24 cellular contexts compared by ENCODE assay signal in the genomic region with DNA sequence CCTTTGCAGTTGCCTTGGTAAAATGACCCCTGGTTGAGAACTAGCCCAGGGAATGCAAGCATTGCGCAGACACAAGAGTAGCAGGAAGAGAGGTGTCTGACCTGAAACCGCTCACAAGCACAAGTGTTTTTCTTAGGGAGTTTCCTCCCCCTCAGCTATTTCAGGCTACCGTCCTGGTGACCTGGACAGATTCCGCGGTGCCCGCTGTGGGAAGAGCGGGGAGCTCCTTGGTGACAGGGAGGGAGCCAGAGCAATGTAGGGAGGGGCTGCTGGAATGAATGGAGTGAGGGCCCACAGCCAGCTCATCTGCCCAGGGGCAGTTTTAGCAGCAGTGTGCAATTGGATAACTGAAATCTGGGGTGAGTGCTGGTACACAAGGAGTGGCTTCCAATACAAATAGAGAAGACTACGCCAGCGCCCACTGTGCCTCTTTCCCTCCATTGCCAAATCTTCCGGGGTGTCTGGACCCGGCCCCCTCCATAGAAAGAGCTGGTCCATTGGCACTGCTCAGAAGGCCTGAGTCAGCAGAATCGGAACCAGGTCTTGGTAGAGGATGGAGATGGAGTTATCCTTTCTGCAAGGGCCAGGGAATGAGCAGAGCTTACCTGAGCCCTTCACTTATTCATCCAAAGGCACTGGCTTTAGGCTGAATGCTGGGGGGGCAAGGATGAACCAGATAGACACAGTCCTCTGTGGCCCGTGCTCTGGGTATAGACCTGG.
DNase-seq lines count a peak whose midpoint lies in the region; FAIRE-seq and TF ChIP-seq lines count a peak whose summit lies in the region.
"Had no signal": no experiment of that assay in that cellular context is flagged by ENCODE, and none has a peak within 500 bp of the region (broad histone marks: within the 10 kb centered on the region; RNA-seq: fewer than 3 reads in every experiment).

No MANE protein-coding gene starts in this region.

- H3K79me2 ChIP-seq in mammary epithelial cell (ENCODE audit: insufficient read depth, low read length): no peaks in the 10 kb centered on the region

- DNase-seq in M059J (ENCODE audit: low read depth) (peak; percentile 75), mammary epithelial cell (peak; percentile 48), progenitor cell of endocrine pancreas (ENCODE audit: low spot score, unreplicated experiment) (no peak), ecto neural progenitor cell (ENCODE audit: low spot score) (no peak), H54 (ENCODE audit: insufficient read length, low spot score) (no peak), DMS79 treated with DMSO at 0.1 percent for 48 hours (lab: John Stamatoyannopoulos, UW) (no peak)
- DNase-seq: activated CD4-positive, alpha-beta T cell treated with anti-CD3 and anti-CD28 coated beads, Interleukin-2, amount 10 ng/mL, durations not matched to agents 7 days and 5 days; activated gamma-delta T cell; activated naive CD8-positive, alpha-beta T cell treated with anti-CD3 and anti-CD28 coated beads for 36 hours; aorta; effector CD4-positive, alpha-beta T cell; H9; KBM-7; MM.1S; NCI-H1930; NCI-H526 treated with DMSO at 0.1 percent for 48 hours; SHP77 treated with DMSO at 0.1 percent for 48 hours; sigmoid colon; stimulated activated CD4-positive, alpha-beta T cell treated with anti-CD3 and anti-CD28 coated beads, Interleukin-4, amount 100 ng/mL, for 24 hours; SW 1271 had no signal

- dilution Hi-C loops in mammary epithelial cell (cut with HindIII; ENCODE audit: low sequenced_read_pairs): no loop called here

- H3K9me3 ChIP-seq in mammary epithelial cell (replicated peaks; ENCODE audit: insufficient read depth, low read length) (no peaks in the 10 kb centered on the region), liver (ENCODE audit: control insufficient read depth in 4 of 4, low read length in 3 of 4) (no peaks in the 10 kb centered on the region)
- H3K9me3 ChIP-seq: sigmoid colon, tibial nerve had no signal

- H3K36me3 Mint-ChIP-seq in progenitor cell of endocrine pancreas (ENCODE audit: insufficient read depth): no peaks in the 10 kb centered on the region
- H3K36me3 Mint-ChIP-seq: activated naive CD8-positive, alpha-beta T cell treated with anti-CD3 and anti-CD28 coated beads for 36 hours had no signal

- no peak overlapping the region for H2AFZ ChIP-seq in mammary epithelial cell (ENCODE audit: low read depth, low read length)

- no peak for TF ChIP-seq RAD21 in liver (IDR thresholded peaks at IDR 0.05)

- no peak for FAIRE-seq in H54 (lab: Jason Lieb, UNC)
- FAIRE-seq: colon, GM12878 had no signal

- no peak overlapping the region for H3K4me3 Mint-ChIP-seq in progenitor cell of endocrine pancreas (ENCODE audit: low read depth)
- H3K4me3 Mint-ChIP-seq: activated CD4-positive, alpha-beta T cell treated with anti-CD3 and anti-CD28 coated beads, Interleukin-2, amount 10 ng/mL, durations not matched to agents 7 days and 5 days; activated naive CD8-positive, alpha-beta T cell treated with anti-CD3 and anti-CD28 coated beads for 36 hours; H9 had no signal

- H3K4me1 Mint-ChIP-seq in progenitor cell of endocrine pancreas (ENCODE audit: low read depth): peaks cover 46% of the 10 kb centered on the region
- H3K4me1 Mint-ChIP-seq: activated CD4-positive, alpha-beta T cell treated with anti-CD3 and anti-CD28 coated beads, Interleukin-2, amount 10 ng/mL, durations not matched to agents 7 days and 5 days; activated naive CD8-positive, alpha-beta T cell treated with anti-CD3 and anti-CD28 coated beads for 36 hours had no signal

- WGBS in mammary epithelial cell (ENCODE audit: low coverage, missing lambda C conversion rate): 22% methylated on average over 13 of the region's 13 CpGs
- 56% methylated on average over 13 of the region's 13 CpGs for WGBS in liver

- no TSS peak for BruUV-seq in mammary epithelial cell (replicated peaks; lab: Mats Ljungman, UMichigan)

- H3K27ac ChIP-seq in mammary epithelial cell (ENCODE audit: insufficient read depth, low read depth, low read length) (no peak overlapping the region), liver (ENCODE audit: low read depth in 1 of 2, low read length in 2 of 2) (no peak overlapping the region)
- H3K27ac ChIP-seq: sigmoid colon, tibial nerve had no signal

- no peaks in the 10 kb centered on the region for H3K27me3 ChIP-seq in mammary epithelial cell (ENCODE audit: insufficient read depth, low read length)
- no peaks in the 10 kb centered on the region for H3K27me3 ChIP-seq in liver (ENCODE audit: control insufficient read depth in 4 of 4, insufficient read depth in 4 of 4, low read length in 3 of 4)
- H3K27me3 ChIP-seq: sigmoid colon, tibial nerve had no signal

- H3K27me3 Mint-ChIP-seq in progenitor cell of endocrine pancreas: no peaks in the 10 kb centered on the region
- H3K27me3 Mint-ChIP-seq: activated CD4-positive, alpha-beta T cell treated with anti-CD3 and anti-CD28 coated beads, Interleukin-2, amount 10 ng/mL, durations not matched to agents 7 days and 5 days had no signal

- intact Hi-C loops in mammary epithelial cell (cut with micrococcal nuclease): no loop called here

- H3K36me3 ChIP-seq in mammary epithelial cell (ENCODE audit: insufficient read depth, low read length) (no peaks in the 10 kb centered on the region), liver (ENCODE audit: control insufficient read depth in 4 of 4, insufficient read depth in 3 of 4, low read depth in 1 of 4, low read length in 3 of 4) (no peaks in the 10 kb centered on the region)
- H3K36me3 ChIP-seq: sigmoid colon, tibial nerve had no signal

- H3K9ac ChIP-seq in mammary epithelial cell (ENCODE audit: insufficient read depth, low read length): no peak overlapping the region
- H3K9ac ChIP-seq in liver (ENCODE audit: low read depth in 1 of 2, low read length in 2 of 2): no peak overlapping the region

- H3K4me1 ChIP-seq in mammary epithelial cell (ENCODE audit: insufficient read depth, low read length) (peaks cover 10% of the 10 kb centered on the region), liver (ENCODE audit: control insufficient read depth in 4 of 4, insufficient read depth in 4 of 4, low read length in 3 of 4) (peaks cover 21 to 52% (median 35%) of the 10 kb centered on the region in 4 donors)
- H3K4me1 ChIP-seq: sigmoid colon had no signal

- peak overlapping the region; percentile 11 for H3K4me2 ChIP-seq in mammary epithelial cell (ENCODE audit: insufficient read depth, low read depth, low read length)

- CTCF ChIA-PET in mammary epithelial cell (lab: Charles Lee; ENCODE audit: low non-redundant PET): interaction anchor here (0.6 kb wide), 1 partner anchor 312 kb away, joined by 3 read pairs; no protein-coding TSS in a partner anchor

- TF ChIP-seq POLR2A in H54 (IDR thresholded peaks at IDR 0.05; ENCODE audit: low read depth, low read length): no peak

- H3K9me3 Mint-ChIP-seq in progenitor cell of endocrine pancreas (ENCODE audit: low read depth): no peaks in the 10 kb centered on the region
- H3K9me3 Mint-ChIP-seq: activated CD4-positive, alpha-beta T cell treated with anti-CD3 and anti-CD28 coated beads, Interleukin-2, amount 10 ng/mL, durations not matched to agents 7 days and 5 days; activated naive CD8-positive, alpha-beta T cell treated with anti-CD3 and anti-CD28 coated beads for 36 hours; H9 had no signal

- in situ Hi-C loops in mammary epithelial cell (cut with MboI; ENCODE audit: low sequenced_read_pairs in 2 of 2): no loop called here

- TF ChIP-seq CTCF in mammary epithelial cell (conservative IDR thresholded peaks at IDR 0.05 in 1 of 2, IDR thresholded peaks at IDR 0.05 in 1 of 2; ENCODE audit: extremely low read depth in 1 of 2, insufficient read depth in 1 of 2, low read depth in 1 of 2, low read length in 2 of 2): no peak
- no peak for TF ChIP-seq CTCF in liver (IDR thresholded peaks at IDR 0.05; ENCODE audit: low read depth, low read length, missing input control)
- no peak for TF ChIP-seq CTCF in progenitor cell of endocrine pancreas (IDR thresholded peaks at IDR 0.05; ENCODE audit: unreplicated experiment)

- H4K20me1 ChIP-seq in mammary epithelial cell (ENCODE audit: insufficient read depth, low read length): no peaks in the 10 kb centered on the region

- H3K27ac Mint-ChIP-seq in progenitor cell of endocrine pancreas: peak overlapping the region; percentile 51
- H3K27ac Mint-ChIP-seq: activated CD4-positive, alpha-beta T cell treated with anti-CD3 and anti-CD28 coated beads, Interleukin-2, amount 10 ng/mL, durations not matched to agents 7 days and 5 days; activated naive CD8-positive, alpha-beta T cell treated with anti-CD3 and anti-CD28 coated beads for 36 hours had no signal

- no peak overlapping the region for H3K4me3 ChIP-seq in mammary epithelial cell (replicated peaks in 1 of 3; ENCODE audit: insufficient read depth in 1 of 3, low read depth in 2 of 3, low read length in 3 of 3)
- no peak overlapping the region for H3K4me3 ChIP-seq in liver (ENCODE audit: low read depth in 1 of 3, low read length in 3 of 3)
- H3K4me3 ChIP-seq: GM12878, sigmoid colon, tibial nerve had no signal

TF ChIP-seq in liver, 16 proteins besides CTCF, POLR2A, EP300 and RAD21:
- TF ChIP-seq TAF1 (conservative IDR thresholded peaks at IDR 0.05) (no peak), HNF4A (conservative IDR thresholded peaks at IDR 0.05) (no peak), SP1 (IDR thresholded peaks at IDR 0.05) (peak; percentile 9), FOXA1 (IDR thresholded peaks at IDR 0.05) (no peak), FOXA2 (IDR thresholded peaks at IDR 0.05) (no peak)

Comparison
In these comparisons a context has a peak if more than half of its experiments do, and no peak if none do; other contexts are left out.
1. DNase-seq: peak in M059J (single experiment) and mammary epithelial cell (single experiment); none in progenitor cell of endocrine pancreas (single experiment), ecto neural progenitor cell (single experiment), H54 (single experiment) and DMS79 treated with DMSO at 0.1 percent for 48 hours (single experiment).